In the genomic region with DNA sequence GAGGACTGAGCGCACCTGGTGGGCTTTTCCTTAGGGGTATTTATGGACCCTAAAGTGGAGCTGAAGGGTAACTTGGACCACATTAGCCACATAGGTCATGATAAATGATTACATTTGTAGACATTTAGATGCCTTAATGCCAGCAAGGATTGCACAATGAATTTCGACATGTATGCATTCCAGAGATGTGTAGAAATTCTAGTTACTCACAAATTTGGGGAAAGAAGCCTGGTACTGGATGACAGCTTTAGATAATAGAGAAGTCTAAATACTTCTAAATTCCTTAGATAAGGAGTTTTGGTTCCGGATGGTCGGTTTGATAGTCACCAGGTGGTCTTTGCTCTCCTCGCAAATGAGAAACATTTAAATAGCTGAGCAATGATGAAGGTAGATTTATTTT, we compare ENCODE assay signal across 31 cellular contexts.
"Had no signal": no experiment of that assay in that cellular context is flagged by ENCODE, and none has a peak within 500 bp of the region (broad histone marks: within the 10 kb centered on the region; RNA-seq: fewer than 3 reads in every experiment).

No MANE protein-coding gene starts in this region.

- H3K4me3 ChIP-seq: adrenal gland had no signal

- FAIRE-seq: TTC549 had no signal

- H3K36me3 ChIP-seq: adrenal gland had no signal

- H3K4me1 ChIP-seq: adrenal gland had no signal

- H3K27me3 ChIP-seq: adrenal gland had no signal

- DNase-seq: activated B cell treated with CpG ODN at 0.5 μM for 24 hours; activated CD4-positive, alpha-beta memory T cell treated with anti-CD3 and anti-CD28 coated beads for 36 hours; activated CD4-positive, alpha-beta T cell treated with anti-CD3 and anti-CD28 coated beads for 4 hours; activated CD4-positive, alpha-beta T cell treated with anti-CD3 and anti-CD28 coated beads, Interleukin-2, amount 10 ng/mL, durations not matched to agents 24 days and 14 days; activated CD4-positive, alpha-beta T cell treated with anti-CD3 and anti-CD28 coated beads, Interleukin-2, amount 50 U/mL, for 1 hour; activated CD4-positive, alpha-beta T cell treated with anti-CD3 and anti-CD28 coated beads, Interleukin-2, amount 50 U/mL, for 4 hours; activated CD4-positive, CD25-positive, alpha-beta regulatory T cell treated with anti-CD3 and anti-CD28 coated beads, Interleukin-2, amount 50 U/mL, for 72 hours; activated CD8-positive, alpha-beta memory T cell treated with anti-CD3 and anti-CD28 coated beads, Interleukin-2, amount 50 U/mL, for 4 hours; activated CD8-positive, alpha-beta T cell treated with anti-CD3 and anti-CD28 coated beads for 36 hours; activated effector memory CD4-positive, alpha-beta T cell treated with anti-CD3 and anti-CD28 coated beads, Interleukin-2, amount 50 U/mL, for 16 hours; activated gamma-delta T cell treated with Interleukin-2 at 50 U/mL for 16 hours; activated naive CD4-positive, alpha-beta T cell; activated naive CD4-positive, alpha-beta T cell treated with anti-CD3 and anti-CD28 coated beads for 36 hours; activated naive CD4-positive, alpha-beta T cell treated with anti-CD3 and anti-CD28 coated beads, Interleukin-2, amount 50 U/mL, for 16 hours; activated naive CD8-positive, alpha-beta T cell treated with anti-CD3 and anti-CD28 coated beads for 36 hours; activated T-cell treated with anti-CD3 and anti-CD28 coated beads for 4 hours; activated T-cell treated with anti-CD3 and anti-CD28 coated beads, Interleukin-2, amount 50 U/mL, for 1 hour; activated T-cell treated with anti-CD3 and anti-CD28 coated beads, Interleukin-2, amount 50 U/mL, for 4 hours; activated T-cell treated with anti-CD3 and anti-CD28 coated beads, Interleukin-2, amount 50 U/mL, for 72 hours; adrenal gland; amniotic stem cell; aorta; central memory CD4-positive, alpha-beta T cell; SW 1271; T-helper 1 cell; T-helper 2 cell; T-helper 9 cell had no signal

- H3K9me3 ChIP-seq: adrenal gland had no signal

- H3K27ac ChIP-seq: adrenal gland, VCaP had no signal

- ATAC-seq: activated CD8-positive, alpha-beta T cell treated with anti-CD3 and anti-CD28 coated beads for 36 hours; activated naive CD4-positive, alpha-beta T cell treated with anti-CD3 and anti-CD28 coated beads, Interleukin-2, amount 50 U/mL, for 72 hours; activated T-cell treated with anti-CD3 and anti-CD28 coated beads, Interleukin-2, amount 50 U/mL, for 4 hours; activated T-cell treated with anti-CD3 and anti-CD28 coated beads, Interleukin-2, amount 50 U/mL, for 72 hours; activated T-helper 17 cell treated with anti-CD3 and anti-CD28 coated beads, Interleukin-2, amount 50 U/mL, for 72 hours had no signal
